In genomic region chrX:101219840-101220191, GRCh38 we compare ENCODE assay signal across 11 cellular contexts. TPM values are rescaled to one million over a fixed set of nuclear protein-coding genes. Genes with fewer than 3 reads are reported as not detected.
A peak's percentile ranks its signal among the peaks of the same experiment; 100 is the strongest.
DNase-seq lines count a peak whose midpoint lies in the region; ATAC-seq and TF ChIP-seq lines count a peak whose summit lies in the region.
"Had no signal": no experiment of that assay in that cellular context is flagged by ENCODE, and none has a peak within 500 bp of the region (broad histone marks: within the 10 kb centered on the region; RNA-seq: fewer than 3 reads in every experiment).

No MANE protein-coding gene starts in this region.

- H3K9ac ChIP-seq in SK-N-SH (no peak overlapping the region), OCI-LY1 (ENCODE audit: low read length) (peak overlapping the region; percentile 62)

- H3K9me3 ChIP-seq in SK-N-SH: no peaks in the 10 kb centered on the region
- no peaks in the 10 kb centered on the region for H3K9me3 ChIP-seq in OCI-LY1 (ENCODE audit: low read length)
- no peaks in the 10 kb centered on the region for H3K9me3 ChIP-seq in ovary
- H3K9me3 ChIP-seq: thoracic aorta had no signal

- H3K79me2 ChIP-seq in SK-N-SH (ENCODE audit: insufficient read depth) (no peaks in the 10 kb centered on the region), OCI-LY1 (ENCODE audit: insufficient read depth, low read length) (no peaks in the 10 kb centered on the region)

- H2AFZ ChIP-seq in SK-N-SH (ENCODE audit: low read depth) (no peak overlapping the region), OCI-LY1 (ENCODE audit: low read length) (no peak overlapping the region)

- H3K9me2 ChIP-seq in SK-N-SH: no peaks in the 10 kb centered on the region
- no peaks in the 10 kb centered on the region for H3K9me2 ChIP-seq in OCI-LY1 (ENCODE audit: low read depth, low read length)

- no peak for TF ChIP-seq EP300 in SK-N-SH (IDR thresholded peaks at IDR 0.05; ENCODE audit: borderline replicate concordance in 1 of 2, low read depth in 1 of 2, low read length in 1 of 2)
- no peak for TF ChIP-seq EP300 in ovary (IDR thresholded peaks at IDR 0.05)

- no peak for TF ChIP-seq RAD21 in SK-N-SH (IDR thresholded peaks at IDR 0.05; ENCODE audit: low read length)

- POLR2A ChIA-PET in SK-N-SH (lab: Yijun Ruan, JAX): no interaction called here

- ATAC-seq in SK-N-SH treated with all-trans-retinoic acid at 6 μM for 48 hours: no peak
- ATAC-seq in HG02623 (IDR thresholded peaks at IDR 0.05; ENCODE audit: unreplicated experiment): no peak

- H4K20me1 ChIP-seq in SK-N-SH (ENCODE audit: insufficient read depth) (no peaks in the 10 kb centered on the region), OCI-LY1 (ENCODE audit: insufficient read depth, low read length) (no peaks in the 10 kb centered on the region)

- WGBS in SK-N-SH (ENCODE audit: low lambda C conversion rate): 61% methylated on average over 6 of the region's 6 CpGs
- 31 to 40% (median 40%) methylated on average over 6 of the region's 6 CpGs for WGBS in ovary, 3 donors

- peaks cover 0 to 5% of the 10 kb centered on the region in 2 experiments; a peak in 1 of 4 replicates for H3K4me1 ChIP-seq in SK-N-SH (ENCODE audit: control insufficient read depth in 1 of 2, insufficient read depth in 2 of 2, low read depth in 1 of 2, low read length in 1 of 2)
- peaks cover 82% of the 10 kb centered on the region for H3K4me1 ChIP-seq in OCI-LY1 (ENCODE audit: insufficient read depth, low read length, severe bottlenecking)
- H3K4me1 ChIP-seq in ovary (ENCODE audit: insufficient read depth): no peaks in the 10 kb centered on the region

- no peak overlapping the region for H3K4me2 ChIP-seq in SK-N-SH
- H3K4me2 ChIP-seq in OCI-LY1 (ENCODE audit: low read length): peak overlapping the region; percentile 62

- H3K27me3 ChIP-seq in SK-N-SH (ENCODE audit: insufficient read depth) (no peaks in the 10 kb centered on the region; the same call in 1 of the 2 replicates), OCI-LY1 (ENCODE audit: insufficient read depth, low read length) (no peaks in the 10 kb centered on the region), ovary (no peaks in the 10 kb centered on the region)

- CTCF ChIA-PET in SK-N-SH (lab: Yijun Ruan, JAX): no interaction called here

- intact Hi-C loops in ovary (cut with DNase I): no loop called here

- peak; percentile 20 for DNase-seq in SK-N-SH
- DNase-seq in fibroblast of gingiva (ENCODE audit: low read depth): peak; percentile 21
- peak in 3 of 5 donors; percentile 9 to 30 (median 22) for DNase-seq in ovary
- no peak for DNase-seq in NCI-H524 treated with DMSO at 0.1 percent for 48 hours (lab: John Stamatoyannopoulos, UW)
- no peak for DNase-seq in NCI-H1436 (lab: John Stamatoyannopoulos, UW)
- DNase-seq: NCI-H1694 treated with DMSO at 0.1 percent for 48 hours, RPMI8226 had no signal

- H3K4me3 ChIP-seq in SK-N-SH (ENCODE audit: low read depth in 2 of 2, low read length in 1 of 2) (no peak overlapping the region), OCI-LY1 (ENCODE audit: low read depth, low read length, poor library complexity, severe bottlenecking) (peak overlapping the region; percentile 45), ovary (no peak overlapping the region)
- H3K4me3 ChIP-seq: thoracic aorta had no signal

- H3F3A ChIP-seq in SK-N-SH (replicated peaks; ENCODE audit: insufficient read depth) (no peaks in the 10 kb centered on the region), OCI-LY1 (ENCODE audit: insufficient read depth, low read length) (no peaks in the 10 kb centered on the region)

- H3K27ac ChIP-seq in SK-N-SH (ENCODE audit: low read depth in 2 of 2, low read length in 1 of 2): no peak overlapping the region
- H3K27ac ChIP-seq in OCI-LY1 (ENCODE audit: low read depth, low read length, poor library complexity, severe bottlenecking): peak overlapping the region; percentile 98
- no peak overlapping the region for H3K27ac ChIP-seq in ovary
- H3K27ac ChIP-seq: thoracic aorta had no signal

- H3K36me3 ChIP-seq in SK-N-SH (replicated peaks in 1 of 2; ENCODE audit: control insufficient read depth in 1 of 2, insufficient read depth in 2 of 2, low read length in 1 of 2) (no peaks in the 10 kb centered on the region), OCI-LY1 (ENCODE audit: insufficient read depth, low read length) (no peaks in the 10 kb centered on the region), ovary (no peaks in the 10 kb centered on the region)
- H3K36me3 ChIP-seq: thoracic aorta had no signal

- TF ChIP-seq CTCF in SK-N-SH (IDR thresholded peaks at IDR 0.05): no peak
- TF ChIP-seq CTCF in OCI-LY1 (IDR thresholded peaks at IDR 0.05; ENCODE audit: low read length): no peak
- TF ChIP-seq CTCF in ovary (IDR thresholded peaks at IDR 0.05): no peak

- no peak for TF ChIP-seq POLR2A in ovary (IDR thresholded peaks at IDR 0.05)

TF ChIP-seq in SK-N-SH, 30 proteins besides CTCF, POLR2A, EP300 and RAD21:
- TF ChIP-seq IRF3 (IDR thresholded peaks at IDR 0.05; ENCODE audit: low read depth, low read length) (no peak), CHD2 (IDR thresholded peaks at IDR 0.05; ENCODE audit: low read length, partially characterized antibody) (no peak)

TF ChIP-seq in SK-N-SH treated with all-trans-retinoic acid at 6 μM for 48 hours, 23 proteins besides CTCF, POLR2A, EP300 and RAD21:
- TF ChIP-seq CSDC2 (CRISPR knock-in tag; IDR thresholded peaks at IDR 0.05): no peak
- no peak for TF ChIP-seq TSHZ2 (CRISPR knock-in tag; IDR thresholded peaks at IDR 0.05)
- TF ChIP-seq, protein P1, sequence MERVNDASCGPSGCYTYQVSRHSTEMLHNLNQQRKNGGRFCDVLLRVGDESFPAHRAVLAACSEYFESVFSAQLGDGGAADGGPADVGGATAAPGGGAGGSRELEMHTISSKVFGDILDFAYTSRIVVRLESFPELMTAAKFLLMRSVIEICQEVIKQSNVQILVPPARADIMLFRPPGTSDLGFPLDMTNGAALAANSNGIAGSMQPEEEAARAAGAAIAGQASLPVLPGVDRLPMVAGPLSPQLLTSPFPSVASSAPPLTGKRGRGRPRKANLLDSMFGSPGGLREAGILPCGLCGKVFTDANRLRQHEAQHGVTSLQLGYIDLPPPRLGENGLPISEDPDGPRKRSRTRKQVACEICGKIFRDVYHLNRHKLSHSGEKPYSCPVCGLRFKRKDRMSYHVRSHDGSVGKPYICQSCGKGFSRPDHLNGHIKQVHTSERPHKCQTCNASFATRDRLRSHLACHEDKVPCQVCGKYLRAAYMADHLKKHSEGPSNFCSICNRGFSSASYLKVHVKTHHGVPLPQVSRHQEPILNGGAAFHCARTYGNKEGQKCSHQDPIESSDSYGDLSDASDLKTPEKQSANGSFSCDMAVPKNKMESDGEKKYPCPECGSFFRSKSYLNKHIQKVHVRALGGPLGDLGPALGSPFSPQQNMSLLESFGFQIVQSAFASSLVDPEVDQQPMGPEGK (CRISPR knock-in tag; IDR thresholded peaks at IDR 0.05; ENCODE audit: borderline replicate concordance): no peak

RNA-seq across cellular contexts. Expression of gene DRP2, which starts 0.2 kb away (rescaled TPM):
- 0.16 and 0.21 TPM in 2 replicates for polyA plus RNA-seq in SK-N-SH (2012; rRNA removed)
- polyA plus RNA-seq in SK-N-SH (2012; cell fraction: cytosol; rRNA removed): 0.09 and 0.12 TPM in 2 replicates
- polyA plus RNA-seq in SK-N-SH (2012; cell fraction: nucleus; rRNA removed): 0.62 and 0.79 TPM in 2 replicates
- total RNA-seq in ovary: 1 to 10 TPM in 2 of 7 donors, under 1 TPM in 5; 0.34 to 2.4 (median 0.60) TPM
- polyA plus RNA-seq in ovary: 1 to 10 TPM in 1 of 2 donors, under 1 TPM in 1; 0.93 to 1.5 TPM

Comparison
In these comparisons a context has a peak if more than half of its experiments do, and no peak if none do; other contexts are left out.
1. DNase-seq: peak in SK-N-SH (single experiment), fibroblast of gingiva (single experiment) and ovary (3 of 5); none in NCI-H524 treated with DMSO at 0.1 percent for 48 hours (single experiment) and NCI-H1436 (single experiment).